Comparison of ENCODE assay signal across 20 cellular contexts in the genomic region with DNA sequence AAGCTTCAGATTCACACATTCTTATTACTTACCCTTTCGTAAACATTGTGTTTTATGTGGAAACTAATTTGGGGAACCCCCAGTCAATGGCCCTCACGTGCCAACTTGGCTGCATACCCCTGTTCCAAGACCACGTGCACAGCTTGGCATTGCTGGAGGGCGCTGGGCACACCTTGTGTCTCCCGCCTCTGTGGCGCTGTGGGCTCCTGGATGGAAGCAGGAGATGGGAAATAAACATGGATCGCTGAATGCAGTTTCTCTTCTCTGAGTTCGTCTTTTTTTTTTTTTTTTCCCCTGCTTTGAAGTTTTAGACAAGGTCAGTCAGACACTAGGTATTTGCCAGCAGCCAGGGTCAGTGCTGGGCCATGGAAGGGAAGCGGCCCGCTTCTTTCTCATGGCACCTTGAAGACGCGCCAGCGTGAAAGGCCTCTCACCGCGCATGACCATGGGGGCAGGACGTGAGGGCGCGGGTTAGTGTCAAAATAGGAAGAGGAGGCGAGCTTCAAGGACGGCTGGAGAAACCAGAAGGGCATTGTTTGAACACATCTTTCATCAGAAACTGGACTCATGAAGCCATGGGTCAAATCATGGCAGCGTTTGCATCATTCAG.
"Had no signal": no experiment of that assay in that cellular context is flagged by ENCODE, and none has a peak within 500 bp of the region (broad histone marks: within the 10 kb centered on the region; RNA-seq: fewer than 3 reads in every experiment).

No MANE protein-coding gene starts in this region.

- H3K27ac ChIP-seq: epithelial cell of prostate, esophagus muscularis mucosa, gastrocnemius medialis, heart right ventricle, left ventricle myocardium inferior, ovary, tibial artery, upper lobe of right lung, vagina had no signal

- H3K4me1 ChIP-seq: esophagus muscularis mucosa, heart right ventricle, left ventricle myocardium inferior, tibial artery, upper lobe of right lung, vagina had no signal

- H3K9me3 ChIP-seq: esophagus muscularis mucosa, gastrocnemius medialis, heart right ventricle, left ventricle myocardium inferior, ovary, tibial artery, upper lobe of right lung, vagina had no signal

- H3K27me3 Mint-ChIP-seq: progenitor cell of endocrine pancreas; stimulated activated memory B cell treated with anti-CD40 and anti-IgM and Interleukin-4, amounts not matched to agents 10 μg/mL and 1 μg/mL and 100 μg/mL, for 72 hours; stimulated activated naive CD8-positive, alpha-beta T cell treated with anti-CD3 and anti-CD28 coated beads, Interleukin-15, Interleukin-2, amounts not matched to agents 100 ng/mL and 50 ng/mL, for 24 hours had no signal

- ATAC-seq: gastrocnemius medialis; heart right ventricle; stimulated activated memory B cell treated with anti-CD40 and anti-IgM and Interleukin-4, amounts not matched to agents 10 μg/mL and 1 μg/mL and 100 μg/mL, for 72 hours; upper lobe of right lung had no signal

- H3K27ac Mint-ChIP-seq: progenitor cell of endocrine pancreas; stimulated activated memory B cell treated with anti-CD40 and anti-IgM and Interleukin-4, amounts not matched to agents 10 μg/mL and 1 μg/mL and 100 μg/mL, for 72 hours had no signal

- H3K4me3 Mint-ChIP-seq: stimulated activated memory B cell treated with anti-CD40 and anti-IgM and Interleukin-4, amounts not matched to agents 10 μg/mL and 1 μg/mL and 100 μg/mL, for 72 hours; stimulated activated naive CD8-positive, alpha-beta T cell treated with anti-CD3 and anti-CD28 coated beads, Interleukin-15, Interleukin-2, amounts not matched to agents 100 ng/mL and 50 ng/mL, for 24 hours had no signal

- H3K4me1 Mint-ChIP-seq: stimulated activated memory B cell treated with anti-CD40 and anti-IgM and Interleukin-4, amounts not matched to agents 10 μg/mL and 1 μg/mL and 100 μg/mL, for 72 hours had no signal

- DNase-seq: effector memory CD4-positive, alpha-beta T cell; gastrocnemius medialis; heart right ventricle; islet precursor cell; left ventricle myocardium inferior; mesenchymal stem cell; midbrain; right cardiac atrium; stimulated activated CD4-positive, alpha-beta T cell treated with anti-CD3 and anti-CD28 coated beads, Interleukin-15, amount 100 ng/mL, for 24 hours; stimulated activated CD4-positive, alpha-beta T cell treated with anti-CD3 and anti-CD28 coated beads, Interleukin-1b, Interleukin-23, amount 100 ng/mL, for 48 hours; stimulated activated CD4-positive, alpha-beta T cell treated with anti-CD3 and anti-CD28 coated beads, Interleukin-4, amount 100 ng/mL, for 24 hours; tibial artery; upper lobe of right lung had no signal

- H3K27me3 ChIP-seq: esophagus muscularis mucosa, gastrocnemius medialis, heart right ventricle, ovary, tibial artery, upper lobe of right lung, vagina had no signal

- H3K9me3 Mint-ChIP-seq: stimulated activated memory B cell treated with anti-CD40 and anti-IgM and Interleukin-4, amounts not matched to agents 10 μg/mL and 1 μg/mL and 100 μg/mL, for 72 hours; stimulated activated naive CD8-positive, alpha-beta T cell treated with anti-CD3 and anti-CD28 coated beads, Interleukin-15, Interleukin-2, amounts not matched to agents 100 ng/mL and 50 ng/mL, for 24 hours had no signal
